Comparison of ENCODE assay signal across 15 cellular contexts in genomic region chrX:143854006-143854405, GRCh38. TPM values are rescaled to one million over a fixed set of nuclear protein-coding genes. Genes with fewer than 3 reads are reported as not detected.
DNase-seq lines count a peak whose midpoint lies in the region; ATAC-seq, FAIRE-seq and TF ChIP-seq lines count a peak whose summit lies in the region.
"Had no signal": no experiment of that assay in that cellular context is flagged by ENCODE, and none has a peak within 500 bp of the region (broad histone marks: within the 10 kb centered on the region; RNA-seq: fewer than 3 reads in every experiment).

No MANE protein-coding gene starts in this region.

- no peak for TF ChIP-seq CTCF in AG10803 (conservative IDR thresholded peaks at IDR 0.05; ENCODE audit: low read length)
- TF ChIP-seq CTCF in keratinocyte (optimal IDR thresholded peaks at IDR 0.05 in 1 of 3, IDR thresholded peaks at IDR 0.05 in 1 of 3, conservative IDR thresholded peaks at IDR 0.05 in 1 of 3; ENCODE audit: extremely low read depth in 1 of 3, insufficient read depth in 2 of 3, low read length in 3 of 3) = no peak
- TF ChIP-seq CTCF in CD8-positive, alpha-beta T cell (IDR thresholded peaks at IDR 0.05) = no peak

- H3K4me1 Mint-ChIP-seq in CD8-positive, alpha-beta T cell (ENCODE audit: low read depth) = no peaks in the 10 kb centered on the region
- H3K4me1 Mint-ChIP-seq in effector memory CD8-positive, alpha-beta T cell (ENCODE audit: low read depth in 2 of 2) = no peaks in the 10 kb centered on the region

- H3K9me3 Mint-ChIP-seq in CD8-positive, alpha-beta T cell = peaks cover 4% of the 10 kb centered on the region
- peaks cover 4 to 7% of the 10 kb centered on the region in 2 donors for H3K9me3 Mint-ChIP-seq in effector memory CD8-positive, alpha-beta T cell

- ATAC-seq in HG03521 (IDR thresholded peaks at IDR 0.05; ENCODE audit: unreplicated experiment) = no peak
- no peak for ATAC-seq in activated CD4-positive, CD25-positive, alpha-beta regulatory T cell treated with anti-CD3 and anti-CD28 coated beads, Interleukin-2, amount 50 U/mL, for 24 hours
- ATAC-seq in CD8-positive, alpha-beta T cell = no peak
- no peak for ATAC-seq in effector memory CD8-positive, alpha-beta T cell (replicated peaks)
- ATAC-seq: gastroesophageal sphincter, left ventricle myocardium superior had no signal

- H3K9me3 ChIP-seq in keratinocyte (ENCODE audit: control insufficient read depth, low read depth, low read length) = no peaks in the 10 kb centered on the region
- H3K9me3 ChIP-seq in CD8-positive, alpha-beta T cell (ENCODE audit: low read length) = no peaks in the 10 kb centered on the region
- H3K9me3 ChIP-seq: gastroesophageal sphincter, vagina had no signal

- H3K9me1 ChIP-seq in keratinocyte (ENCODE audit: control insufficient read depth, extremely low read depth, insufficient read depth, low read length) = no peaks in the 10 kb centered on the region

- no peaks in the 10 kb centered on the region for H3K27me3 Mint-ChIP-seq in CD8-positive, alpha-beta T cell (ENCODE audit: low read depth)
- H3K27me3 Mint-ChIP-seq in effector memory CD8-positive, alpha-beta T cell = no peaks in the 10 kb centered on the region

- no peak for FAIRE-seq in keratinocyte (lab: Jason Lieb, UNC)

- CTCF ChIA-PET in CD8-positive, alpha-beta T cell (lab: Charles Lee) = no interaction called here

- no peaks in the 10 kb centered on the region for H3K79me2 ChIP-seq in keratinocyte (ENCODE audit: control insufficient read depth, insufficient read depth, low read length)

- no peak overlapping the region for H3K9ac ChIP-seq in keratinocyte (ENCODE audit: control insufficient read depth, extremely low read depth, insufficient read depth, low read length)
- H3K9ac ChIP-seq: BLaER1 treated with 17β-estradiol and CSF1 and Interleukin-3, amounts not matched to agents 10 nM and 100 nM had no signal

- dilution Hi-C loops in keratinocyte (cut with MboI; ENCODE audit: extremely low pct_ligation_motif_present, low sequenced_read_pairs) = no loop called here

- H4K20me1 ChIP-seq in keratinocyte (ENCODE audit: control insufficient read depth, extremely low read depth, insufficient read depth, low read length) = no peaks in the 10 kb centered on the region
- H4K20me1 ChIP-seq: BLaER1 treated with 17β-estradiol and CSF1 and Interleukin-3, amounts not matched to agents 10 nM and 100 nM had no signal

- peaks cover 13% of the 10 kb centered on the region for H3K4me1 ChIP-seq in keratinocyte (ENCODE audit: control insufficient read depth, extremely low read depth, insufficient read depth, low read length)
- no peaks in the 10 kb centered on the region for H3K4me1 ChIP-seq in CD8-positive, alpha-beta T cell (ENCODE audit: insufficient read depth, low read length)
- H3K4me1 ChIP-seq: gastroesophageal sphincter, vagina had no signal

- H3K27ac Mint-ChIP-seq in CD8-positive, alpha-beta T cell = no peak overlapping the region
- H3K27ac Mint-ChIP-seq in effector memory CD8-positive, alpha-beta T cell = no peak overlapping the region

- POLR2A ChIA-PET in CD8-positive, alpha-beta T cell (lab: Charles Lee) = no interaction called here

- H3K4me3 ChIP-seq in AG10803 (ENCODE audit: low read length) (no peak overlapping the region), keratinocyte (ENCODE audit: control insufficient read depth in 2 of 3, extremely low read depth in 1 of 3, insufficient read depth in 2 of 3, low read depth in 1 of 3, low read length in 3 of 3) (no peak overlapping the region)
- H3K4me3 ChIP-seq in CD8-positive, alpha-beta T cell (ENCODE audit: low read depth, low read length) = no peak overlapping the region
- H3K4me3 ChIP-seq: BLaER1 treated with 17β-estradiol and CSF1 and Interleukin-3, amounts not matched to agents 10 nM and 100 nM; gastroesophageal sphincter; vagina had no signal

- H3K27me3 ChIP-seq in keratinocyte (ENCODE audit: control insufficient read depth, extremely low read depth, insufficient read depth, low read length) = no peaks in the 10 kb centered on the region
- no peaks in the 10 kb centered on the region for H3K27me3 ChIP-seq in CD8-positive, alpha-beta T cell (ENCODE audit: insufficient read depth, low read length)
- H3K27me3 ChIP-seq: gastroesophageal sphincter, vagina had no signal

- intact Hi-C loops in CD8-positive, alpha-beta T cell (cut with DNase I, micrococcal nuclease) = no loop called here

- H3K27ac ChIP-seq in keratinocyte (ENCODE audit: control insufficient read depth, insufficient read depth, low read length) = peak overlapping the region; percentile 58
- H3K27ac ChIP-seq in CD8-positive, alpha-beta T cell (ENCODE audit: low read depth, low read length) = no peak overlapping the region
- H3K27ac ChIP-seq: BLaER1 treated with 17β-estradiol and CSF1 and Interleukin-3, amounts not matched to agents 10 nM and 100 nM; gastroesophageal sphincter; vagina had no signal

- DNase-seq in AG10803 (ENCODE audit: low read depth) = peak; percentile 40
- peak; percentile 27 for DNase-seq in MV-4-11 (lab: John Stamatoyannopoulos, UW)
- DNase-seq in amniotic epithelial cell (ENCODE audit: low read depth) = peak; percentile 66
- DNase-seq in keratinocyte (ENCODE audit: low read depth, low spot score) = peak; percentile 1
- no peak for DNase-seq in CD8-positive, alpha-beta T cell
- no peak for DNase-seq in effector memory CD8-positive, alpha-beta T cell
- DNase-seq: activated CD4-positive, alpha-beta T cell treated with anti-CD3 and anti-CD28 coated beads for 1 hour; left ventricle myocardium superior; MM.1S; stimulated activated CD8-positive, alpha-beta memory T cell treated with anti-CD3 and anti-CD28 coated beads, Interleukin-4, amount 100 ng/mL, for 48 hours had no signal

- H3K36me3 Mint-ChIP-seq in CD8-positive, alpha-beta T cell = no peaks in the 10 kb centered on the region
- no peaks in the 10 kb centered on the region for H3K36me3 Mint-ChIP-seq in effector memory CD8-positive, alpha-beta T cell (ENCODE audit: insufficient read depth)

- H2AFZ ChIP-seq in keratinocyte (ENCODE audit: control insufficient read depth, low read length) = peak overlapping the region; percentile 30

- peak overlapping the region; percentile 32 for H3K4me2 ChIP-seq in keratinocyte (ENCODE audit: control insufficient read depth, extremely low read depth, insufficient read depth, low read depth, low read length)

- no peak overlapping the region for H3K4me3 Mint-ChIP-seq in CD8-positive, alpha-beta T cell
- no peak overlapping the region for H3K4me3 Mint-ChIP-seq in effector memory CD8-positive, alpha-beta T cell

- H3K36me3 ChIP-seq in keratinocyte (ENCODE audit: control insufficient read depth in 2 of 2, extremely low read depth in 1 of 2, insufficient read depth in 2 of 2, low read length in 2 of 2) = no peaks in the 10 kb centered on the region
- H3K36me3 ChIP-seq in CD8-positive, alpha-beta T cell (ENCODE audit: insufficient read depth, low read length) = no peaks in the 10 kb centered on the region
- H3K36me3 ChIP-seq: BLaER1 treated with 17β-estradiol and CSF1 and Interleukin-3, amounts not matched to agents 10 nM and 100 nM; gastroesophageal sphincter; vagina had no signal

RNA-seq across cellular contexts. Expression of gene UBE2NL, which starts 29.9 kb away (rescaled TPM):
- not detected in 3 replicates for polyA plus RNA-seq in keratinocyte
- polyA plus RNA-seq in keratinocyte (2011; ENCODE audit: low read depth) = not detected
- polyA plus RNA-seq in keratinocyte (2011; cell fraction: cytosol; rRNA removed) = not detected in 2 replicates
- polyA plus RNA-seq in keratinocyte (2011; cell fraction: nucleus; rRNA removed) = not detected in 2 replicates
- not detected in 2 replicates for polyA plus RNA-seq in keratinocyte (2012; ENCODE audit: low replicate concordance)
- not detected in 3 replicates for polyA minus RNA-seq in keratinocyte
- not detected for polyA minus RNA-seq in keratinocyte (2011; cell fraction: cytosol; rRNA and poly(A)+ RNA removed)
- polyA minus RNA-seq in keratinocyte (2011; cell fraction: nucleus; rRNA and poly(A)+ RNA removed) = not detected in 2 replicates
- not detected for total RNA-seq in CD8-positive, alpha-beta T cell
- total RNA-seq: gastroesophageal sphincter, left ventricle myocardium superior, vagina had no signal

Comparison
In these comparisons a context has a peak if more than half of its experiments do, and no peak if none do; other contexts are left out.
1. DNase-seq: peak in AG10803 (single experiment), MV-4-11 (single experiment), amniotic epithelial cell (single experiment) and keratinocyte (single experiment); none in CD8-positive, alpha-beta T cell (0 of 7) and effector memory CD8-positive, alpha-beta T cell (0 of 3).